1 cellular context compared by ENCODE assay signal in genomic region chr6:48318670-48319069, GRCh38.
TF ChIP-seq lines count a peak whose summit lies in the region.

No MANE protein-coding gene starts in this region.

TF ChIP-seq in GM12878, 131 proteins besides CTCF, POLR2A, EP300 and RAD21 (continued from another document):
- no peak for TF ChIP-seq SKIL (IDR thresholded peaks at IDR 0.05; ENCODE audit: low read depth, poor library complexity, severe bottlenecking)
